In the genomic region with DNA sequence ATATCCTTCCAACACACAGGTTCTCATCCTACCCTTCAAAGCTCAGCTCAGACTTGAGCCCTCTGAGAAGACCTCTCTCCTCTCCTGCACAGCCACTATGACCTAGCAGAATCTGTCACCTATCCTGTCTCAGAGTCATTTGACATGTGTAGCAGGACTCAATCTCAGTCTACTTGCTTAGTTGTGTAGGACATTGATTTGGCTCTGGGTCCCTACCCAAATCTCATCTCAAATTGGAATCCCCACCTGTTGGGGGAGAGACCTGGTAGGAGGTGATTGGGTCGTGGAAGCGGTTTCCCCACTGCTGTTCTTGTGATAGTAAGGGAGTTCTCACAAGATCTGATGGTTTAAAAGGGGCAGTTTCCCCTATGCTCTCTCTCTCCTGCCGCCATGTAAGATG, we compare ENCODE assay signal across 8 cellular contexts.
"Had no signal": no experiment of that assay in that cellular context is flagged by ENCODE, and none has a peak within 500 bp of the region (broad histone marks: within the 10 kb centered on the region; RNA-seq: fewer than 3 reads in every experiment).

No MANE protein-coding gene starts in this region.

- H3K36me3 ChIP-seq: HAP-1 had no signal

- H3K9me3 ChIP-seq: HAP-1 had no signal

- H3K27ac Mint-ChIP-seq: IgD-negative memory B cell had no signal

- FAIRE-seq: HepG2 had no signal

- ATAC-seq: HCT116, HepG2 had no signal

- H3K4me3 Mint-ChIP-seq: IgD-negative memory B cell had no signal

- H3K4me3 ChIP-seq: GM23248, HAP-1 had no signal

- DNase-seq: GM23248, GOT3, H7, KG1 had no signal
